19 cellular contexts compared by ENCODE assay signal in genomic region chr12:101563197-101563596, GRCh38. TPM values are rescaled to one million over a fixed set of nuclear protein-coding genes. Genes with fewer than 3 reads are reported as not detected.
"Had no signal": no experiment of that assay in that cellular context is flagged by ENCODE, and none has a peak within 500 bp of the region (broad histone marks: within the 10 kb centered on the region; RNA-seq: fewer than 3 reads in every experiment).

No MANE protein-coding gene starts in this region.

- H3K36me3 ChIP-seq: adrenal gland, esophagus muscularis mucosa, spleen, upper lobe of right lung had no signal

- H3K4me3 ChIP-seq: adrenal gland, esophagus muscularis mucosa, spleen, testis, upper lobe of right lung had no signal

- ATAC-seq: activated CD4-positive, CD25-positive, alpha-beta regulatory T cell treated with anti-CD3 and anti-CD28 coated beads, Interleukin-2, amount 50 U/mL, for 24 hours; sciatic nerve; stimulated activated naive CD8-positive, alpha-beta T cell treated with anti-CD3 and anti-CD28 coated beads, Interleukin-15, amount 100 ng/mL, for 72 hours; upper lobe of right lung had no signal

- H3K27ac Mint-ChIP-seq: activated T-cell treated with anti-CD3 and anti-CD28 coated beads, Interleukin-2, amount 50 U/mL, for 24 hours; stimulated activated naive CD8-positive, alpha-beta T cell treated with anti-CD3 and anti-CD28 coated beads, Interleukin-15, amount 100 ng/mL, for 72 hours had no signal

- H3K27me3 ChIP-seq: adrenal gland, esophagus muscularis mucosa, spleen, testis, upper lobe of right lung had no signal

- H3K27ac ChIP-seq: adrenal gland, esophagus muscularis mucosa, spleen, testis, upper lobe of right lung had no signal

- H3K4me1 ChIP-seq: adrenal gland, spleen, testis, upper lobe of right lung had no signal

- DNase-seq: activated CD4-positive, alpha-beta T cell treated with anti-CD3 and anti-CD28 coated beads, Interleukin-2, amount 50 U/mL, for 48 hours; activated naive CD4-positive, alpha-beta T cell treated with anti-CD3 and anti-CD28 coated beads, Interleukin-2, amount 50 U/mL, for 16 hours; activated T-cell treated with anti-CD3 and anti-CD28 coated beads, Interleukin-2, amount 50 U/mL, for 24 hours; adrenal gland; caudate nucleus; hypothalamus; kidney glomerular epithelial cell; spleen; stimulated activated naive CD8-positive, alpha-beta T cell treated with anti-CD3 and anti-CD28 coated beads, Interleukin-15, amount 100 ng/mL, for 72 hours; testis; upper lobe of right lung had no signal

- H3K9me3 ChIP-seq: adrenal gland, esophagus muscularis mucosa, testis, upper lobe of right lung had no signal

- H3K4me3 Mint-ChIP-seq: activated T-cell treated with anti-CD3 and anti-CD28 coated beads, Interleukin-2, amount 50 U/mL, for 24 hours; neural crest cell; stimulated activated naive CD8-positive, alpha-beta T cell treated with anti-CD3 and anti-CD28 coated beads, Interleukin-15, amount 100 ng/mL, for 72 hours had no signal

RNA-seq across cellular contexts. Expression of gene MYBPC1, which starts 31.6 kb away (rescaled TPM):
- total RNA-seq: mesenteric fat pad, neural crest cell, osteocyte, pulmonary artery endothelial cell, upper lobe of right lung had no signal
- polyA plus RNA-seq: liver had no signal
